In genomic region chr15:84246441-84246840, GRCh38 we compare ENCODE assay signal across 8 cellular contexts. TPM values are rescaled to one million over a fixed set of nuclear protein-coding genes. Genes with fewer than 3 reads are reported as not detected.
DNase-seq lines count a peak whose midpoint lies in the region; ATAC-seq and TF ChIP-seq lines count a peak whose summit lies in the region.
"Not testable (repeated sequence)": the region's sequence is repeated elsewhere in the genome, so short reads cannot be mapped to it uniquely, and the experiment has no call there.

No MANE protein-coding gene starts in this region.

- H3K36me3 Mint-ChIP-seq in CD8-positive, alpha-beta T cell; activated CD4-positive, alpha-beta T cell treated with anti-CD3 and anti-CD28 coated beads, Interleukin-2, amount 10 ng/mL, durations not matched to agents 24 days and 14 days (ENCODE audit: low read depth); activated T-cell treated with anti-CD3 and anti-CD28 coated beads, Interleukin-2, amount 50 U/mL, for 72 hours (ENCODE audit: insufficient read depth in 2 of 2); neural crest cell (ENCODE audit: low read depth); stimulated activated memory B cell treated with anti-CD40 and anti-IgM and Interleukin-4, amounts not matched to agents 10 μg/mL and 1 μg/mL and 100 μg/mL, for 72 hours: not testable (repeated sequence)

- DNase-seq in CD8-positive, alpha-beta T cell, result peak in 5 of 7 experiments; percentile 0 to 62 (median 6)
- DNase-seq in activated CD4-positive, alpha-beta T cell treated with anti-CD3 and anti-CD28 coated beads, Interleukin-2, amount 10 ng/mL, durations not matched to agents 24 days and 14 days, result peak; percentile 66
- peak; percentile 4 to 11 for DNase-seq in activated T-cell treated with anti-CD3 and anti-CD28 coated beads, Interleukin-2, amount 50 U/mL, for 72 hours
- DNase-seq in brain microvascular endothelial cell; neural crest cell (ENCODE audit: low read depth, low spot score): not testable (repeated sequence)
- DNase-seq in left lobe of liver (ENCODE audit: low spot score), result peak; percentile 39

- not testable (repeated sequence) for H3K27ac ChIP-seq in CD8-positive, alpha-beta T cell (ENCODE audit: low read depth, low read length); OCI-LY3 (ENCODE audit: low read length); brain microvascular endothelial cell

- peak; percentile 32 for TF ChIP-seq CTCF in CD8-positive, alpha-beta T cell (IDR thresholded peaks at IDR 0.05)
- TF ChIP-seq CTCF in OCI-LY3 (IDR thresholded peaks at IDR 0.05; ENCODE audit: low read depth, low read length) (peak; percentile 16; the same call in 1 of the 2 replicates), brain microvascular endothelial cell (IDR thresholded peaks at IDR 0.05; ENCODE audit: low read depth, low read length, missing control alignments) (peak; percentile 10), neural crest cell (conservative IDR thresholded peaks at IDR 0.05) (peak; percentile 53)

- not testable (repeated sequence) for H3K4me3 ChIP-seq in CD8-positive, alpha-beta T cell (ENCODE audit: low read depth, low read length); OCI-LY3 (ENCODE audit: low read length); brain microvascular endothelial cell (ENCODE audit: low read depth, low read length)

- H3K36me3 ChIP-seq in CD8-positive, alpha-beta T cell (ENCODE audit: insufficient read depth, low read length); OCI-LY3 (replicated peaks; ENCODE audit: low read depth, low read length); brain microvascular endothelial cell (replicated peaks): not testable (repeated sequence)

- not testable (repeated sequence) for H3K9me3 Mint-ChIP-seq in CD8-positive, alpha-beta T cell; activated CD4-positive, alpha-beta T cell treated with anti-CD3 and anti-CD28 coated beads, Interleukin-2, amount 10 ng/mL, durations not matched to agents 24 days and 14 days; activated T-cell treated with anti-CD3 and anti-CD28 coated beads, Interleukin-2, amount 50 U/mL, for 72 hours; neural crest cell; stimulated activated memory B cell treated with anti-CD40 and anti-IgM and Interleukin-4, amounts not matched to agents 10 μg/mL and 1 μg/mL and 100 μg/mL, for 72 hours

- H3K9me3 ChIP-seq in CD8-positive, alpha-beta T cell (ENCODE audit: low read length); OCI-LY3 (ENCODE audit: insufficient read depth, low read length): not testable (repeated sequence)

- in situ Hi-C loops in brain microvascular endothelial cell (cut with HindIII; ENCODE audit: low pct_ligation_motif_present, low sequenced_read_pairs), result not testable (repeated sequence)

- not testable (repeated sequence) for H3K4me1 ChIP-seq in CD8-positive, alpha-beta T cell (ENCODE audit: insufficient read depth, low read length); OCI-LY3 (ENCODE audit: low read length)

- not testable (repeated sequence) for H3K27me3 ChIP-seq in CD8-positive, alpha-beta T cell (ENCODE audit: insufficient read depth, low read length); OCI-LY3 (ENCODE audit: low read depth, low read length); brain microvascular endothelial cell (replicated peaks)

- POLR2A ChIA-PET in CD8-positive, alpha-beta T cell (lab: Charles Lee), result not testable (repeated sequence)

- H3K4me1 Mint-ChIP-seq in CD8-positive, alpha-beta T cell (ENCODE audit: low read depth); activated CD4-positive, alpha-beta T cell treated with anti-CD3 and anti-CD28 coated beads, Interleukin-2, amount 10 ng/mL, durations not matched to agents 24 days and 14 days; activated T-cell treated with anti-CD3 and anti-CD28 coated beads, Interleukin-2, amount 50 U/mL, for 72 hours (ENCODE audit: low read depth); neural crest cell; stimulated activated memory B cell treated with anti-CD40 and anti-IgM and Interleukin-4, amounts not matched to agents 10 μg/mL and 1 μg/mL and 100 μg/mL, for 72 hours: not testable (repeated sequence)

- intact Hi-C loops in CD8-positive, alpha-beta T cell (cut with DNase I, micrococcal nuclease); activated CD4-positive, alpha-beta T cell treated with anti-CD3 and anti-CD28 coated beads, Interleukin-2, amount 10 ng/mL, durations not matched to agents 24 days and 14 days (cut with micrococcal nuclease): not testable (repeated sequence)

- H2AFZ ChIP-seq in OCI-LY3 (ENCODE audit: low read depth, low read length), result not testable (repeated sequence)

- CTCF ChIA-PET in CD8-positive, alpha-beta T cell (lab: Charles Lee), result not testable (repeated sequence)

- H3K4me3 Mint-ChIP-seq in CD8-positive, alpha-beta T cell, result peak overlapping the region; percentile 55
- H3K4me3 Mint-ChIP-seq in activated CD4-positive, alpha-beta T cell treated with anti-CD3 and anti-CD28 coated beads, Interleukin-2, amount 10 ng/mL, durations not matched to agents 24 days and 14 days, result peak overlapping the region; percentile 41
- peak overlapping the region in 1 of 2 donors; percentile 8 for H3K4me3 Mint-ChIP-seq in activated T-cell treated with anti-CD3 and anti-CD28 coated beads, Interleukin-2, amount 50 U/mL, for 72 hours
- not testable (repeated sequence) for H3K4me3 Mint-ChIP-seq in neural crest cell
- H3K4me3 Mint-ChIP-seq in stimulated activated memory B cell treated with anti-CD40 and anti-IgM and Interleukin-4, amounts not matched to agents 10 μg/mL and 1 μg/mL and 100 μg/mL, for 72 hours, result peak overlapping the region; percentile 58

- not testable (repeated sequence) for H4K20me1 ChIP-seq in OCI-LY3 (ENCODE audit: insufficient read depth, low read length)

- not testable (repeated sequence) for ATAC-seq in CD8-positive, alpha-beta T cell; left lobe of liver; stimulated activated memory B cell treated with anti-CD40 and anti-IgM and Interleukin-4, amounts not matched to agents 10 μg/mL and 1 μg/mL and 100 μg/mL, for 72 hours
- ATAC-seq in activated T-cell treated with anti-CD3 and anti-CD28 coated beads, Interleukin-2, amount 50 U/mL, for 72 hours (replicated peaks in 1 of 2), result peak in 1 of 2 donors; percentile 37

- H3K4me2 ChIP-seq in OCI-LY3 (ENCODE audit: low read length), result not testable (repeated sequence)

- H3K27me3 Mint-ChIP-seq in CD8-positive, alpha-beta T cell (ENCODE audit: low read depth); activated CD4-positive, alpha-beta T cell treated with anti-CD3 and anti-CD28 coated beads, Interleukin-2, amount 10 ng/mL, durations not matched to agents 24 days and 14 days; activated T-cell treated with anti-CD3 and anti-CD28 coated beads, Interleukin-2, amount 50 U/mL, for 72 hours (ENCODE audit: low read depth); neural crest cell (ENCODE audit: low read depth); stimulated activated memory B cell treated with anti-CD40 and anti-IgM and Interleukin-4, amounts not matched to agents 10 μg/mL and 1 μg/mL and 100 μg/mL, for 72 hours: not testable (repeated sequence)

- H3K9ac ChIP-seq in OCI-LY3 (ENCODE audit: low read length), result not testable (repeated sequence)

- H3K27ac Mint-ChIP-seq in CD8-positive, alpha-beta T cell, result peak overlapping the region; percentile 39
- H3K27ac Mint-ChIP-seq in activated CD4-positive, alpha-beta T cell treated with anti-CD3 and anti-CD28 coated beads, Interleukin-2, amount 10 ng/mL, durations not matched to agents 24 days and 14 days; activated T-cell treated with anti-CD3 and anti-CD28 coated beads, Interleukin-2, amount 50 U/mL, for 72 hours; neural crest cell (ENCODE audit: unreplicated experiment); stimulated activated memory B cell treated with anti-CD40 and anti-IgM and Interleukin-4, amounts not matched to agents 10 μg/mL and 1 μg/mL and 100 μg/mL, for 72 hours: not testable (repeated sequence)

- not testable (repeated sequence) for H3K79me2 ChIP-seq in OCI-LY3 (ENCODE audit: low read length)

RNA-seq across cellular contexts. Expression of gene GOLGA6L4, which starts 10.9 kb away (rescaled TPM):
- 1 to 10 TPM; 4.0 to 4.3 TPM for total RNA-seq in CD8-positive, alpha-beta T cell
- total RNA-seq in activated CD4-positive, alpha-beta T cell treated with anti-CD3 and anti-CD28 coated beads, Interleukin-2, amount 10 ng/mL, durations not matched to agents 24 days and 14 days, result 1.1 and 1.7 TPM in 2 replicates
- total RNA-seq in activated T-cell treated with anti-CD3 and anti-CD28 coated beads, Interleukin-2, amount 50 U/mL, for 72 hours, result 1 to 10 TPM in 1 of 2 donors, under 1 TPM in 1; 0.99 to 2.6 TPM
- 2.2 TPM for total RNA-seq in left lobe of liver
- total RNA-seq in neural crest cell, result 2.0 and 2.1 TPM in 2 replicates
